Comparison of ENCODE assay signal across 2 cellular contexts in genomic region chr17:39704821-39705551, GRCh38.
TF ChIP-seq lines count a peak whose summit lies in the region.

No MANE protein-coding gene starts in this region.

TF ChIP-seq in SK-N-SH, 30 proteins besides CTCF, POLR2A, EP300 and RAD21 (continued from another document):
- TF ChIP-seq MXI1 (IDR thresholded peaks at IDR 0.05; ENCODE audit: low read depth, low read length) = no peak
- no peak for TF ChIP-seq TEAD4 (IDR thresholded peaks at IDR 0.05; ENCODE audit: borderline replicate concordance, insufficient read depth)
- TF ChIP-seq MEF2A (IDR thresholded peaks at IDR 0.05; ENCODE audit: borderline replicate concordance, low read depth) = no peak
- TF ChIP-seq, protein P1, sequence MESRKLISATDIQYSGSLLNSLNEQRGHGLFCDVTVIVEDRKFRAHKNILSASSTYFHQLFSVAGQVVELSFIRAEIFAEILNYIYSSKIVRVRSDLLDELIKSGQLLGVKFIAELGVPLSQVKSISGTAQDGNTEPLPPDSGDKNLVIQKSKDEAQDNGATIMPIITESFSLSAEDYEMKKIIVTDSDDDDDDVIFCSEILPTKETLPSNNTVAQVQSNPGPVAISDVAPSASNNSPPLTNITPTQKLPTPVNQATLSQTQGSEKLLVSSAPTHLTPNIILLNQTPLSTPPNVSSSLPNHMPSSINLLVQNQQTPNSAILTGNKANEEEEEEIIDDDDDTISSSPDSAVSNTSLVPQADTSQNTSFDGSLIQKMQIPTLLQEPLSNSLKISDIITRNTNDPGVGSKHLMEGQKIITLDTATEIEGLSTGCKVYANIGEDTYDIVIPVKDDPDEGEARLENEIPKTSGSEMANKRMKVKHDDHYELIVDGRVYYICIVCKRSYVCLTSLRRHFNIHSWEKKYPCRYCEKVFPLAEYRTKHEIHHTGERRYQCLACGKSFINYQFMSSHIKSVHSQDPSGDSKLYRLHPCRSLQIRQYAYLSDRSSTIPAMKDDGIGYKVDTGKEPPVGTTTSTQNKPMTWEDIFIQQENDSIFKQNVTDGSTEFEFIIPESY (IDR thresholded peaks at IDR 0.05; ENCODE audit: borderline replicate concordance, low read depth) = no peak

TF ChIP-seq in SK-N-SH treated with all-trans-retinoic acid at 6 μM for 48 hours, 23 proteins besides CTCF, POLR2A, EP300 and RAD21 (continued from another document):
- TF ChIP-seq, protein P2, sequence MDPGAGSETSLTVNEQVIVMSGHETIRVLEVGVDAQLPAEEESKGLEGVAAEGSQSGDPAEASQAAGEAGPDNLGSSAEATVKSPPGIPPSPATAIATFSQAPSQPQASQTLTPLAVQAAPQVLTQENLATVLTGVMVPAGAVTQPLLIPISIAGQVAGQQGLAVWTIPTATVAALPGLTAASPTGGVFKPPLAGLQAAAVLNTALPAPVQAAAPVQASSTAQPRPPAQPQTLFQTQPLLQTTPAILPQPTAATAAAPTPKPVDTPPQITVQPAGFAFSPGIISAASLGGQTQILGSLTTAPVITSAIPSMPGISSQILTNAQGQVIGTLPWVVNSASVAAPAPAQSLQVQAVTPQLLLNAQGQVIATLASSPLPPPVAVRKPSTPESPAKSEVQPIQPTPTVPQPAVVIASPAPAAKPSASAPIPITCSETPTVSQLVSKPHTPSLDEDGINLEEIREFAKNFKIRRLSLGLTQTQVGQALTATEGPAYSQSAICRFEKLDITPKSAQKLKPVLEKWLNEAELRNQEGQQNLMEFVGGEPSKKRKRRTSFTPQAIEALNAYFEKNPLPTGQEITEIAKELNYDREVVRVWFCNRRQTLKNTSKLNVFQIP (CRISPR knock-in tag; IDR thresholded peaks at IDR 0.05; ENCODE audit: borderline replicate concordance, low read depth) = no peak
- TF ChIP-seq GLIS3 (CRISPR knock-in tag; IDR thresholded peaks at IDR 0.05) = no peak
- TF ChIP-seq, protein P3, sequence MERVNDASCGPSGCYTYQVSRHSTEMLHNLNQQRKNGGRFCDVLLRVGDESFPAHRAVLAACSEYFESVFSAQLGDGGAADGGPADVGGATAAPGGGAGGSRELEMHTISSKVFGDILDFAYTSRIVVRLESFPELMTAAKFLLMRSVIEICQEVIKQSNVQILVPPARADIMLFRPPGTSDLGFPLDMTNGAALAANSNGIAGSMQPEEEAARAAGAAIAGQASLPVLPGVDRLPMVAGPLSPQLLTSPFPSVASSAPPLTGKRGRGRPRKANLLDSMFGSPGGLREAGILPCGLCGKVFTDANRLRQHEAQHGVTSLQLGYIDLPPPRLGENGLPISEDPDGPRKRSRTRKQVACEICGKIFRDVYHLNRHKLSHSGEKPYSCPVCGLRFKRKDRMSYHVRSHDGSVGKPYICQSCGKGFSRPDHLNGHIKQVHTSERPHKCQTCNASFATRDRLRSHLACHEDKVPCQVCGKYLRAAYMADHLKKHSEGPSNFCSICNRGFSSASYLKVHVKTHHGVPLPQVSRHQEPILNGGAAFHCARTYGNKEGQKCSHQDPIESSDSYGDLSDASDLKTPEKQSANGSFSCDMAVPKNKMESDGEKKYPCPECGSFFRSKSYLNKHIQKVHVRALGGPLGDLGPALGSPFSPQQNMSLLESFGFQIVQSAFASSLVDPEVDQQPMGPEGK (CRISPR knock-in tag; IDR thresholded peaks at IDR 0.05; ENCODE audit: borderline replicate concordance) = no peak
- no peak for TF ChIP-seq TOX (CRISPR knock-in tag; IDR thresholded peaks at IDR 0.05; ENCODE audit: borderline replicate concordance)
- TF ChIP-seq RARB (CRISPR knock-in tag; IDR thresholded peaks at IDR 0.05) = no peak
- no peak for TF ChIP-seq TCF4 (CRISPR knock-in tag; IDR thresholded peaks at IDR 0.05; ENCODE audit: borderline replicate concordance)
- no peak for TF ChIP-seq ZFP3 (CRISPR knock-in tag; IDR thresholded peaks at IDR 0.05)
- no peak for TF ChIP-seq CSDC2 (CRISPR knock-in tag; IDR thresholded peaks at IDR 0.05)
- no peak for TF ChIP-seq PPARA (CRISPR knock-in tag; IDR thresholded peaks at IDR 0.05; ENCODE audit: borderline replicate concordance)
- TF ChIP-seq SNAI2 (CRISPR knock-in tag; IDR thresholded peaks at IDR 0.05) = no peak
- TF ChIP-seq ZC3H10 (CRISPR knock-in tag; IDR thresholded peaks at IDR 0.05) = no peak
- TF ChIP-seq TSHZ2 (CRISPR knock-in tag; IDR thresholded peaks at IDR 0.05) = no peak
- TF ChIP-seq OSR1 (CRISPR knock-in tag; IDR thresholded peaks at IDR 0.05) = no peak
- TF ChIP-seq, protein P4, sequence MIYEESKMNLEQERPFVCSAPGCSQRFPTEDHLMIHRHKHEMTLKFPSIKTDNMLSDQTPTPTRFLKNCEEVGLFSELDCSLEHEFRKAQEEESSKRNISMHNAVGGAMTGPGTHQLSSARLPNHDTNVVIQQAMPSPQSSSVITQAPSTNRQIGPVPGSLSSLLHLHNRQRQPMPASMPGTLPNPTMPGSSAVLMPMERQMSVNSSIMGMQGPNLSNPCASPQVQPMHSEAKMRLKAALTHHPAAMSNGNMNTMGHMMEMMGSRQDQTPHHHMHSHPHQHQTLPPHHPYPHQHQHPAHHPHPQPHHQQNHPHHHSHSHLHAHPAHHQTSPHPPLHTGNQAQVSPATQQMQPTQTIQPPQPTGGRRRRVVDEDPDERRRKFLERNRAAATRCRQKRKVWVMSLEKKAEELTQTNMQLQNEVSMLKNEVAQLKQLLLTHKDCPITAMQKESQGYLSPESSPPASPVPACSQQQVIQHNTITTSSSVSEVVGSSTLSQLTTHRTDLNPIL (CRISPR knock-in tag; IDR thresholded peaks at IDR 0.05; ENCODE audit: low read depth) = no peak
- no peak for TF ChIP-seq BACH2 (CRISPR knock-in tag; IDR thresholded peaks at IDR 0.05; ENCODE audit: borderline replicate concordance)
- TF ChIP-seq, protein P5, sequence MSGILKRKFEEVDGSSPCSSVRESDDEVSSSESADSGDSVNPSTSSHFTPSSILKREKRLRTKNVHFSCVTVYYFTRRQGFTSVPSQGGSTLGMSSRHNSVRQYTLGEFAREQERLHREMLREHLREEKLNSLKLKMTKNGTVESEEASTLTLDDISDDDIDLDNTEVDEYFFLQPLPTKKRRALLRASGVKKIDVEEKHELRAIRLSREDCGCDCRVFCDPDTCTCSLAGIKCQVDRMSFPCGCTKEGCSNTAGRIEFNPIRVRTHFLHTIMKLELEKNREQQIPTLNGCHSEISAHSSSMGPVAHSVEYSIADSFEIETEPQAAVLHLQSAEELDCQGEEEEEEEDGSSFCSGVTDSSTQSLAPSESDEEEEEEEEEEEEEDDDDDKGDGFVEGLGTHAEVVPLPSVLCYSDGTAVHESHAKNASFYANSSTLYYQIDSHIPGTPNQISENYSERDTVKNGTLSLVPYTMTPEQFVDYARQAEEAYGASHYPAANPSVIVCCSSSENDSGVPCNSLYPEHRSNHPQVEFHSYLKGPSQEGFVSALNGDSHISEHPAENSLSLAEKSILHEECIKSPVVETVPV (CRISPR knock-in tag; IDR thresholded peaks at IDR 0.05) = no peak
